Comparison of ENCODE assay signal across 9 cellular contexts in genomic region chr17:39982069-39982371, GRCh38. TPM values are rescaled to one million over a fixed set of nuclear protein-coding genes. Genes with fewer than 3 reads are reported as not detected.
DNase-seq lines count a peak whose midpoint lies in the region; TF ChIP-seq lines count a peak whose summit lies in the region.
"Had no signal": no experiment of that assay in that cellular context is flagged by ENCODE, and none has a peak within 500 bp of the region (broad histone marks: within the 10 kb centered on the region; RNA-seq: fewer than 3 reads in every experiment).

No MANE protein-coding gene starts in this region.

- DNase-seq in SJSA1 (ENCODE audit: low read depth in 1 of 2, low spot score in 2 of 2) (no peak), fibroblast of pulmonary artery (ENCODE audit: low read depth) (no peak), substantia nigra (lab: John Stamatoyannopoulos, UW) (no peak), ecto neural progenitor cell (ENCODE audit: low spot score) (no peak), NCI-H2227 treated with DMSO at 0.1 percent for 48 hours (lab: John Stamatoyannopoulos, UW) (no peak)
- DNase-seq in stimulated activated CD4-positive, alpha-beta T cell treated with anti-CD3 and anti-CD28 coated beads, Interleukin-4, amount 100 ng/mL, for 4 hours = no peak
- DNase-seq: NCI-H446 had no signal

- no peaks in the 10 kb centered on the region for H3K9me3 ChIP-seq in SJSA1 (replicated peaks)

- no peak for TF ChIP-seq CTCF in fibroblast of pulmonary artery (IDR thresholded peaks at IDR 0.05; ENCODE audit: low read length, missing control alignments)

- no peak overlapping the region for H3K9ac ChIP-seq in rectal smooth muscle tissue (ENCODE audit: low read length)

- H3K4me3 ChIP-seq in GM08714 (ENCODE audit: low read length) (peak overlapping the region; percentile 99), SJSA1 (peak overlapping the region; percentile 73), fibroblast of pulmonary artery (replicated peaks; ENCODE audit: low read depth, low read length) (peak overlapping the region; percentile 98), rectal smooth muscle tissue (ENCODE audit: low read length) (peak overlapping the region; percentile 94)

- peak overlapping the region; percentile 5; the same call in 1 of the 2 replicates for H3K27ac ChIP-seq in SJSA1
- no peak overlapping the region for H3K27ac ChIP-seq in rectal smooth muscle tissue (ENCODE audit: low read depth, low read length)
- H3K27ac ChIP-seq in substantia nigra (ENCODE audit: low read depth, low read length, poor library complexity, severe bottlenecking) = no peak overlapping the region

- no peaks in the 10 kb centered on the region for H3K27me3 ChIP-seq in SJSA1 (replicated peaks)
- no peaks in the 10 kb centered on the region for H3K27me3 ChIP-seq in rectal smooth muscle tissue (ENCODE audit: control insufficient read depth, insufficient read depth, low read length)

- H3K4me1 ChIP-seq in SJSA1 (replicated peaks) (peaks cover 18% of the 10 kb centered on the region), rectal smooth muscle tissue (ENCODE audit: control insufficient read depth, insufficient read depth, low read length) (peaks cover 13% of the 10 kb centered on the region)

- H3K36me3 ChIP-seq in SJSA1 (peaks cover 42% of the 10 kb centered on the region), rectal smooth muscle tissue (ENCODE audit: control insufficient read depth, insufficient read depth, low read length) (peaks cover 27% of the 10 kb centered on the region)

RNA-seq across cellular contexts. Expression of gene PSMD3, which starts 1.4 kb away (rescaled TPM):
- total RNA-seq in SJSA1 (2014; rRNA removed; shearing (Covaris generic)) = 98.3 and 167 TPM in 2 replicates

RNA-seq across cellular contexts. Expression of gene GSDMA, which starts 19.2 kb away (rescaled TPM):
- total RNA-seq in SJSA1 (2014; rRNA removed; shearing (Covaris generic)) = not detected in 2 replicates

RNA-seq across cellular contexts. Expression of gene CSF3, which starts 33.2 kb away (rescaled TPM):
- total RNA-seq in SJSA1 (2014; rRNA removed; shearing (Covaris generic)) = not detected in 2 replicates

RNA-seq across cellular contexts. Expression of gene LRRC3C, which starts 54.5 kb away (rescaled TPM):
- total RNA-seq in SJSA1 (2014; rRNA removed; shearing (Covaris generic)) = not detected in 2 replicates

RNA-seq across cellular contexts. Expression of gene ORMDL3, which starts 54.6 kb away (rescaled TPM):
- total RNA-seq in SJSA1 (2014; rRNA removed; shearing (Covaris generic)) = 36.0 and 39.1 TPM in 2 replicates
